ENCODE assay signal across 2 cellular contexts in the genomic region with DNA sequence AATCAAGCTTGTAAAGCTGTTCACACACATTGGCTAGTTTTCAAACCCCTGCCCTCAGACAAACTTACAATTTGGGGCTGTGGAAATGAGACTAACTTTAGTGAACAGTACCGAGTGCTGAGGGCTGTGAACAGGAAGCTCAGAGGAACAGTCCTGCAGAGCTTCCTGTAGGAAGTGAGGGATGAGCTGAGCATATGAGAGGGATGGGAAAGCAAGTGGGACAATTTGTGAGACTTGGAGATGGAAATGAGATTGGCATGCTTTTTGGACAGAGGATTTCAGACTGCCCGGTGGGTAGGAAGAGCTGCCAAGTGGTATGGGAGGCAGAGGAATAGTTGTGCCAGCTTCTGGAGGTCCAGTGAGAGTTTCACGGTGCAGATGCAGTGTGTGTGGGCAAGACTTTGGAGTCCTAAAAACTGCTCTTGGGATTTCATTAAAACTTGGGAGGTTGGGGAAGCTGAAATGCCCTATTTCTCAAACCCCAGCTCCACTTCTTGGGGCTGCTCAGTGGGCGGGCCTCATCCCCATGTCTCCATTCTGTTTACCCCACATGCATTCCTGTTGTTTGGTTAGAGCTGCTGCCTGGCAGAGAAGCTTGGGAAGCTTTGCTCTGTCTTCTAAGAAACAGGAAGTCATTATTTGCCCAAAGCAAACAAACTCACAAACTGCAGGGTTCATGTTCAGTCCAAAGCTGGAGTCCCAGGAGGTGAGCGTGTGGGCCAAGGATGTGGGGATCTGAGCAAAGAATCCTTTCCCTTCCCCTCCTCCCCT.
TF ChIP-seq lines count a peak whose summit lies in the region.

No MANE protein-coding gene starts in this region.

TF ChIP-seq in A549, 52 proteins besides CTCF, POLR2A, EP300 and RAD21 (continues in another document):
- TF ChIP-seq, protein P1, sequence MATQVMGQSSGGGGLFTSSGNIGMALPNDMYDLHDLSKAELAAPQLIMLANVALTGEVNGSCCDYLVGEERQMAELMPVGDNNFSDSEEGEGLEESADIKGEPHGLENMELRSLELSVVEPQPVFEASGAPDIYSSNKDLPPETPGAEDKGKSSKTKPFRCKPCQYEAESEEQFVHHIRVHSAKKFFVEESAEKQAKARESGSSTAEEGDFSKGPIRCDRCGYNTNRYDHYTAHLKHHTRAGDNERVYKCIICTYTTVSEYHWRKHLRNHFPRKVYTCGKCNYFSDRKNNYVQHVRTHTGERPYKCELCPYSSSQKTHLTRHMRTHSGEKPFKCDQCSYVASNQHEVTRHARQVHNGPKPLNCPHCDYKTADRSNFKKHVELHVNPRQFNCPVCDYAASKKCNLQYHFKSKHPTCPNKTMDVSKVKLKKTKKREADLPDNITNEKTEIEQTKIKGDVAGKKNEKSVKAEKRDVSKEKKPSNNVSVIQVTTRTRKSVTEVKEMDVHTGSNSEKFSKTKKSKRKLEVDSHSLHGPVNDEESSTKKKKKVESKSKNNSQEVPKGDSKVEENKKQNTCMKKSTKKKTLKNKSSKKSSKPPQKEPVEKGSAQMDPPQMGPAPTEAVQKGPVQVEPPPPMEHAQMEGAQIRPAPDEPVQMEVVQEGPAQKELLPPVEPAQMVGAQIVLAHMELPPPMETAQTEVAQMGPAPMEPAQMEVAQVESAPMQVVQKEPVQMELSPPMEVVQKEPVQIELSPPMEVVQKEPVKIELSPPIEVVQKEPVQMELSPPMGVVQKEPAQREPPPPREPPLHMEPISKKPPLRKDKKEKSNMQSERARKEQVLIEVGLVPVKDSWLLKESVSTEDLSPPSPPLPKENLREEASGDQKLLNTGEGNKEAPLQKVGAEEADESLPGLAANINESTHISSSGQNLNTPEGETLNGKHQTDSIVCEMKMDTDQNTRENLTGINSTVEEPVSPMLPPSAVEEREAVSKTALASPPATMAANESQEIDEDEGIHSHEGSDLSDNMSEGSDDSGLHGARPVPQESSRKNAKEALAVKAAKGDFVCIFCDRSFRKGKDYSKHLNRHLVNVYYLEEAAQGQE (IDR thresholded peaks at IDR 0.05), result no peak
- TF ChIP-seq JUNB (IDR thresholded peaks at IDR 0.05) (0 out of 2 replicates have a peak, but pooled peaks have one; percentile 36), HOXA7 (CRISPR knock-in tag; IDR thresholded peaks at IDR 0.05) (no peak), MAFK (IDR thresholded peaks at IDR 0.05; ENCODE audit: partially characterized antibody) (no peak), CBX2 (IDR thresholded peaks at IDR 0.05; ENCODE audit: borderline replicate concordance, low read depth) (no peak), CHD4 (IDR thresholded peaks at IDR 0.05; ENCODE audit: borderline replicate concordance) (no peak), ZSCAN20 (CRISPR knock-in tag; IDR thresholded peaks at IDR 0.05) (no peak), PHF8 (IDR thresholded peaks at IDR 0.05; ENCODE audit: borderline replicate concordance, low read depth) (no peak), CHD2 (IDR thresholded peaks at IDR 0.05; ENCODE audit: low read length, partially characterized antibody) (no peak), RFX5 (IDR thresholded peaks at IDR 0.05) (no peak), FOXS1 (CRISPR knock-in tag; IDR thresholded peaks at IDR 0.05) (no peak), FOSL2 (IDR thresholded peaks at IDR 0.05) (no peak), FOSL2 (CRISPR knock-in tag; IDR thresholded peaks at IDR 0.05) (peak; percentile 37; the same call in 1 of the 2 replicates), GATA3 (IDR thresholded peaks at IDR 0.05; ENCODE audit: borderline replicate concordance) (peak; percentile 90), HDAC2 (IDR thresholded peaks at IDR 0.05) (no peak), SMC3 (IDR thresholded peaks at IDR 0.05) (peak; percentile 25; the same call in 1 of the 3 replicates), CEBPB (IDR thresholded peaks at IDR 0.05) (0 out of 4 replicates have a peak, but pooled peaks of 1 of the 2 experiments have one; percentile 53), MYC (IDR thresholded peaks at IDR 0.05; ENCODE audit: borderline replicate concordance, low read length) (no peak), ZNF302 (CRISPR knock-in tag; IDR thresholded peaks at IDR 0.05) (no peak; the same call in none of the 2 replicates), KDM5A (IDR thresholded peaks at IDR 0.05) (no peak), RARB (CRISPR knock-in tag; IDR thresholded peaks at IDR 0.05) (peak; percentile 93), CBX8 (IDR thresholded peaks at IDR 0.05) (no peak), TFCP2L1 (CRISPR knock-in tag; IDR thresholded peaks at IDR 0.05) (no peak), HOXB13 (CRISPR knock-in tag; IDR thresholded peaks at IDR 0.05; ENCODE audit: low read depth) (0 out of 2 replicates have a peak, but pooled peaks have one; percentile 27), ZC3H11A (IDR thresholded peaks at IDR 0.05) (no peak)
- TF ChIP-seq, protein P2, sequence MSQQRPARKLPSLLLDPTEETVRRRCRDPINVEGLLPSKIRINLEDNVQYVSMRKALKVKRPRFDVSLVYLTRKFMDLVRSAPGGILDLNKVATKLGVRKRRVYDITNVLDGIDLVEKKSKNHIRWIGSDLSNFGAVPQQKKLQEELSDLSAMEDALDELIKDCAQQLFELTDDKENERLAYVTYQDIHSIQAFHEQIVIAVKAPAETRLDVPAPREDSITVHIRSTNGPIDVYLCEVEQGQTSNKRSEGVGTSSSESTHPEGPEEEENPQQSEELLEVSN (IDR thresholded peaks at IDR 0.05; ENCODE audit: borderline replicate concordance, low read depth), result peak; percentile 22; the same call in 1 of the 2 replicates
- TF ChIP-seq, protein P3, sequence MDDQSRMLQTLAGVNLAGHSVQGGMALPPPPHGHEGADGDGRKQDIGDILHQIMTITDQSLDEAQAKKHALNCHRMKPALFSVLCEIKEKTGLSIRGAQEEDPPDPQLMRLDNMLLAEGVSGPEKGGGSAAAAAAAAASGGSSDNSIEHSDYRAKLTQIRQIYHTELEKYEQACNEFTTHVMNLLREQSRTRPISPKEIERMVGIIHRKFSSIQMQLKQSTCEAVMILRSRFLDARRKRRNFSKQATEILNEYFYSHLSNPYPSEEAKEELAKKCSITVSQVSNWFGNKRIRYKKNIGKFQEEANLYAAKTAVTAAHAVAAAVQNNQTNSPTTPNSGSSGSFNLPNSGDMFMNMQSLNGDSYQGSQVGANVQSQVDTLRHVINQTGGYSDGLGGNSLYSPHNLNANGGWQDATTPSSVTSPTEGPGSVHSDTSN (IDR thresholded peaks at IDR 0.05), result no peak
- TF ChIP-seq, protein P4, sequence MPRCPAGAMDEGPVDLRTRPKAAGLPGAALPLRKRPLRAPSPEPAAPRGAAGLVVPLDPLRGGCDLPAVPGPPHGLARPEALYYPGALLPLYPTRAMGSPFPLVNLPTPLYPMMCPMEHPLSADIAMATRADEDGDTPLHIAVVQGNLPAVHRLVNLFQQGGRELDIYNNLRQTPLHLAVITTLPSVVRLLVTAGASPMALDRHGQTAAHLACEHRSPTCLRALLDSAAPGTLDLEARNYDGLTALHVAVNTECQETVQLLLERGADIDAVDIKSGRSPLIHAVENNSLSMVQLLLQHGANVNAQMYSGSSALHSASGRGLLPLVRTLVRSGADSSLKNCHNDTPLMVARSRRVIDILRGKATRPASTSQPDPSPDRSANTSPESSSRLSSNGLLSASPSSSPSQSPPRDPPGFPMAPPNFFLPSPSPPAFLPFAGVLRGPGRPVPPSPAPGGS (IDR thresholded peaks at IDR 0.05), result peak; percentile 83; the same call in 2 of the 3 replicates

TF ChIP-seq in K562, 482 proteins besides CTCF, POLR2A, EP300 and RAD21 (continued from another document):
- TF ChIP-seq FOXA3 (CRISPR knock-in tag; conservative IDR thresholded peaks at IDR 0.05 in 1 of 2, IDR thresholded peaks at IDR 0.05 in 1 of 2) (0 out of 4 replicates have a peak, but pooled peaks of 1 of the 2 experiments have one; percentile 22), SNIP1 (IDR thresholded peaks at IDR 0.05; ENCODE audit: low read depth) (no peak)
